1 cellular context compared by ENCODE assay signal in genomic region chr1:109983380-109984189, GRCh38.
A peak's percentile ranks its signal among the peaks of the same experiment; 100 is the strongest.
TF ChIP-seq lines count a peak whose summit lies in the region.

No MANE protein-coding gene starts in this region.

TF ChIP-seq in K562, 482 proteins besides CTCF, POLR2A, EP300 and RAD21 (continued from another document and continues in another):
- TF ChIP-seq, protein P1, sequence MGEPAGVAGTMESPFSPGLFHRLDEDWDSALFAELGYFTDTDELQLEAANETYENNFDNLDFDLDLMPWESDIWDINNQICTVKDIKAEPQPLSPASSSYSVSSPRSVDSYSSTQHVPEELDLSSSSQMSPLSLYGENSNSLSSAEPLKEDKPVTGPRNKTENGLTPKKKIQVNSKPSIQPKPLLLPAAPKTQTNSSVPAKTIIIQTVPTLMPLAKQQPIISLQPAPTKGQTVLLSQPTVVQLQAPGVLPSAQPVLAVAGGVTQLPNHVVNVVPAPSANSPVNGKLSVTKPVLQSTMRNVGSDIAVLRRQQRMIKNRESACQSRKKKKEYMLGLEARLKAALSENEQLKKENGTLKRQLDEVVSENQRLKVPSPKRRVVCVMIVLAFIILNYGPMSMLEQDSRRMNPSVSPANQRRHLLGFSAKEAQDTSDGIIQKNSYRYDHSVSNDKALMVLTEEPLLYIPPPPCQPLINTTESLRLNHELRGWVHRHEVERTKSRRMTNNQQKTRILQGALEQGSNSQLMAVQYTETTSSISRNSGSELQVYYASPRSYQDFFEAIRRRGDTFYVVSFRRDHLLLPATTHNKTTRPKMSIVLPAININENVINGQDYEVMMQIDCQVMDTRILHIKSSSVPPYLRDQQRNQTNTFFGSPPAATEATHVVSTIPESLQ (CRISPR knock-in tag; IDR thresholded peaks at IDR 0.05) = 0 out of 2 replicates have a peak, but pooled peaks have one; percentile 21
- TF ChIP-seq, protein P2, sequence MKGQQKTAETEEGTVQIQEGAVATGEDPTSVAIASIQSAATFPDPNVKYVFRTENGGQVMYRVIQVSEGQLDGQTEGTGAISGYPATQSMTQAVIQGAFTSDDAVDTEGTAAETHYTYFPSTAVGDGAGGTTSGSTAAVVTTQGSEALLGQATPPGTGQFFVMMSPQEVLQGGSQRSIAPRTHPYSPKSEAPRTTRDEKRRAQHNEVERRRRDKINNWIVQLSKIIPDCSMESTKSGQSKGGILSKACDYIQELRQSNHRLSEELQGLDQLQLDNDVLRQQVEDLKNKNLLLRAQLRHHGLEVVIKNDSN (CRISPR knock-in tag; IDR thresholded peaks at IDR 0.05) = peak; percentile 63
- TF ChIP-seq HDAC1 (IDR thresholded peaks at IDR 0.05) = no peak
- TF ChIP-seq CHD4 (IDR thresholded peaks at IDR 0.05; ENCODE audit: insufficient read depth, insufficient replicate concordance, low read depth, low read length, poor library complexity, severe bottlenecking) = no peak
- TF ChIP-seq SP1 (CRISPR knock-in tag; IDR thresholded peaks at IDR 0.05) = no peak
- TF ChIP-seq ZEB2 (IDR thresholded peaks at IDR 0.05) = no peak
- peak; percentile 97 for TF ChIP-seq ZKSCAN1 (IDR thresholded peaks at IDR 0.05; ENCODE audit: low read depth, low read length)
- TF ChIP-seq KAT7 (CRISPR knock-in tag; IDR thresholded peaks at IDR 0.05; ENCODE audit: borderline replicate concordance) = no peak
- TF ChIP-seq ZNF444 (CRISPR knock-in tag; IDR thresholded peaks at IDR 0.05) = no peak
- TF ChIP-seq ZNF780A (CRISPR knock-in tag; IDR thresholded peaks at IDR 0.05) = no peak
- TF ChIP-seq, protein P3, sequence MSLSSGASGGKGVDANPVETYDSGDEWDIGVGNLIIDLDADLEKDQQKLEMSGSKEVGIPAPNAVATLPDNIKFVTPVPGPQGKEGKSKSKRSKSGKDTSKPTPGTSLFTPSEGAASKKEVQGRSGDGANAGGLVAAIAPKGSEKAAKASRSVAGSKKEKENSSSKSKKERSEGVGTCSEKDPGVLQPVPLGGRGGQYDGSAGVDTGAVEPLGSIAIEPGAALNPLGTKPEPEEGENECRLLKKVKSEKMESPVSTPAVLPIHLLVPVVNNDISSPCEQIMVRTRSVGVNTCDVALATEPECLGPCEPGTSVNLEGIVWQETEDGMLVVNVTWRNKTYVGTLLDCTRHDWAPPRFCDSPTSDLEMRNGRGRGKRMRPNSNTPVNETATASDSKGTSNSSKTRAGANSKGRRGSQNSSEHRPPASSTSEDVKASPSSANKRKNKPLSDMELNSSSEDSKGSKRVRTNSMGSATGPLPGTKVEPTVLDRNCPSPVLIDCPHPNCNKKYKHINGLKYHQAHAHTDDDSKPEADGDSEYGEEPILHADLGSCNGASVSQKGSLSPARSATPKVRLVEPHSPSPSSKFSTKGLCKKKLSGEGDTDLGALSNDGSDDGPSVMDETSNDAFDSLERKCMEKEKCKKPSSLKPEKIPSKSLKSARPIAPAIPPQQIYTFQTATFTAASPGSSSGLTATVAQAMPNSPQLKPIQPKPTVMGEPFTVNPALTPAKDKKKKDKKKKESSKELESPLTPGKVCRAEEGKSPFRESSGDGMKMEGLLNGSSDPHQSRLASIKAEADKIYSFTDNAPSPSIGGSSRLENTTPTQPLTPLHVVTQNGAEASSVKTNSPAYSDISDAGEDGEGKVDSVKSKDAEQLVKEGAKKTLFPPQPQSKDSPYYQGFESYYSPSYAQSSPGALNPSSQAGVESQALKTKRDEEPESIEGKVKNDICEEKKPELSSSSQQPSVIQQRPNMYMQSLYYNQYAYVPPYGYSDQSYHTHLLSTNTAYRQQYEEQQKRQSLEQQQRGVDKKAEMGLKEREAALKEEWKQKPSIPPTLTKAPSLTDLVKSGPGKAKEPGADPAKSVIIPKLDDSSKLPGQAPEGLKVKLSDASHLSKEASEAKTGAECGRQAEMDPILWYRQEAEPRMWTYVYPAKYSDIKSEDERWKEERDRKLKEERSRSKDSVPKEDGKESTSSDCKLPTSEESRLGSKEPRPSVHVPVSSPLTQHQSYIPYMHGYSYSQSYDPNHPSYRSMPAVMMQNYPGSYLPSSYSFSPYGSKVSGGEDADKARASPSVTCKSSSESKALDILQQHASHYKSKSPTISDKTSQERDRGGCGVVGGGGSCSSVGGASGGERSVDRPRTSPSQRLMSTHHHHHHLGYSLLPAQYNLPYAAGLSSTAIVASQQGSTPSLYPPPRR (CRISPR knock-in tag; IDR thresholded peaks at IDR 0.05; ENCODE audit: borderline replicate concordance) = no peak
- peak; percentile 5; the same call in 1 of the 2 replicates for TF ChIP-seq TAL1 (IDR thresholded peaks at IDR 0.05)
- TF ChIP-seq ILK (tag; IDR thresholded peaks at IDR 0.05; ENCODE audit: borderline replicate concordance, low read depth) = no peak
- TF ChIP-seq SOX6 (IDR thresholded peaks at IDR 0.05) = no peak
- TF ChIP-seq ZNF124 (CRISPR knock-in tag; IDR thresholded peaks at IDR 0.05) = no peak
- TF ChIP-seq, protein P4, sequence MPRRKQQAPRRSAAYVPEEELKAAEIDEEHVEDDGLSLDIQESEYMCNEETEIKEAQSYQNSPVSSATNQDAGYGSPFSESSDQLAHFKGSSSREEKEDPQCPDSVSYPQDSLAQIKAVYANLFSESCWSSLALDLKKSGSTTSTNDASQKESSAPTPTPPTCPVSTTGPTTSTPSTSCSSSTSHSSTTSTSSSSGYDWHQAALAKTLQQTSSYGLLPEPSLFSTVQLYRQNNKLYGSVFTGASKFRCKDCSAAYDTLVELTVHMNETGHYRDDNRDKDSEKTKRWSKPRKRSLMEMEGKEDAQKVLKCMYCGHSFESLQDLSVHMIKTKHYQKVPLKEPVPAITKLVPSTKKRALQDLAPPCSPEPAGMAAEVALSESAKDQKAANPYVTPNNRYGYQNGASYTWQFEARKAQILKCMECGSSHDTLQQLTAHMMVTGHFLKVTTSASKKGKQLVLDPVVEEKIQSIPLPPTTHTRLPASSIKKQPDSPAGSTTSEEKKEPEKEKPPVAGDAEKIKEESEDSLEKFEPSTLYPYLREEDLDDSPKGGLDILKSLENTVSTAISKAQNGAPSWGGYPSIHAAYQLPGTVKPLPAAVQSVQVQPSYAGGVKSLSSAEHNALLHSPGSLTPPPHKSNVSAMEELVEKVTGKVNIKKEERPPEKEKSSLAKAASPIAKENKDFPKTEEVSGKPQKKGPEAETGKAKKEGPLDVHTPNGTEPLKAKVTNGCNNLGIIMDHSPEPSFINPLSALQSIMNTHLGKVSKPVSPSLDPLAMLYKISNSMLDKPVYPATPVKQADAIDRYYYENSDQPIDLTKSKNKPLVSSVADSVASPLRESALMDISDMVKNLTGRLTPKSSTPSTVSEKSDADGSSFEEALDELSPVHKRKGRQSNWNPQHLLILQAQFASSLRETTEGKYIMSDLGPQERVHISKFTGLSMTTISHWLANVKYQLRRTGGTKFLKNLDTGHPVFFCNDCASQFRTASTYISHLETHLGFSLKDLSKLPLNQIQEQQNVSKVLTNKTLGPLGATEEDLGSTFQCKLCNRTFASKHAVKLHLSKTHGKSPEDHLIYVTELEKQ (CRISPR knock-in tag; IDR thresholded peaks at IDR 0.05) = no peak
- no peak for TF ChIP-seq CEBPG (CRISPR knock-in tag; IDR thresholded peaks at IDR 0.05)
- TF ChIP-seq CEBPG (tag; conservative IDR thresholded peaks at IDR 0.05 in 1 of 2, IDR thresholded peaks at IDR 0.05 in 1 of 2) = peak in 1 of 2 experiments; percentile 43; a peak in 1 of 4 replicates
- no peak for TF ChIP-seq FOXK1 (CRISPR knock-in tag; IDR thresholded peaks at IDR 0.05; ENCODE audit: borderline replicate concordance)
- no peak for TF ChIP-seq TARDBP (IDR thresholded peaks at IDR 0.05)
- 0 out of 2 replicates have a peak, but pooled peaks have one; percentile 3 for TF ChIP-seq ZNF212 (CRISPR knock-in tag; IDR thresholded peaks at IDR 0.05)
- TF ChIP-seq FOXA3 (CRISPR knock-in tag; conservative IDR thresholded peaks at IDR 0.05 in 1 of 2, IDR thresholded peaks at IDR 0.05 in 1 of 2) = no peak
- no peak for TF ChIP-seq PATZ1 (CRISPR knock-in tag; IDR thresholded peaks at IDR 0.05; ENCODE audit: borderline replicate concordance)
- TF ChIP-seq FOXJ3 (CRISPR knock-in tag; IDR thresholded peaks at IDR 0.05) = no peak
- TF ChIP-seq OTX1 (CRISPR knock-in tag; IDR thresholded peaks at IDR 0.05) = no peak
- TF ChIP-seq NCOA2 (IDR thresholded peaks at IDR 0.05; ENCODE audit: partially characterized antibody in 2 of 2) = no peak
- no peak for TF ChIP-seq TFAP4 (CRISPR knock-in tag; IDR thresholded peaks at IDR 0.05; ENCODE audit: borderline replicate concordance)
- no peak for TF ChIP-seq ETV6 (IDR thresholded peaks at IDR 0.05; ENCODE audit: borderline replicate concordance in 1 of 2, low read depth in 2 of 2, low read length in 1 of 2)
- no peak for TF ChIP-seq ETV6 (CRISPR knock-in tag; IDR thresholded peaks at IDR 0.05; ENCODE audit: borderline replicate concordance)
- no peak for TF ChIP-seq CBFA2T2 (conservative IDR thresholded peaks at IDR 0.05)
- TF ChIP-seq CEBPB (tag; IDR thresholded peaks at IDR 0.05) = 0 out of 2 replicates have a peak, but pooled peaks have one; percentile 22
- TF ChIP-seq, protein P5, sequence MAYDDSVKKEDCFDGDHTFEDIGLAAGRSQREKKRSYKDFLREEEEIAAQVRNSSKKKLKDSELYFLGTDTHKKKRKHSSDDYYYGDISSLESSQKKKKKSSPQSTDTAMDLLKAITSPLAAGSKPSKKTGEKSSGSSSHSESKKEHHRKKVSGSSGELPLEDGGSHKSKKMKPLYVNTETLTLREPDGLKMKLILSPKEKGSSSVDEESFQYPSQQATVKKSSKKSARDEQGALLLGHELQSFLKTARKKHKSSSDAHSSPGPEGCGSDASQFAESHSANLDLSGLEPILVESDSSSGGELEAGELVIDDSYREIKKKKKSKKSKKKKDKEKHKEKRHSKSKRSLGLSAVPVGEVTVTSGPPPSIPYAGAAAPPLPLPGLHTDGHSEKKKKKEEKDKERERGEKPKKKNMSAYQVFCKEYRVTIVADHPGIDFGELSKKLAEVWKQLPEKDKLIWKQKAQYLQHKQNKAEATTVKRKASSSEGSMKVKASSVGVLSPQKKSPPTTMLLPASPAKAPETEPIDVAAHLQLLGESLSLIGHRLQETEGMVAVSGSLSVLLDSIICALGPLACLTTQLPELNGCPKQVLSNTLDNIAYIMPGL (CRISPR knock-in tag; IDR thresholded peaks at IDR 0.05) = 0 out of 2 replicates have a peak, but pooled peaks have one; percentile 7
- TF ChIP-seq SRSF1 (IDR thresholded peaks at IDR 0.05; ENCODE audit: low read depth, low read length) = no peak
- TF ChIP-seq SETDB1 (IDR thresholded peaks at IDR 0.05; ENCODE audit: low read length) = no peak
- TF ChIP-seq HDGF (IDR thresholded peaks at IDR 0.05) = no peak
- no peak for TF ChIP-seq ZNF445 (CRISPR knock-in tag; IDR thresholded peaks at IDR 0.05; ENCODE audit: low read depth)
- no peak for TF ChIP-seq ZNF232 (CRISPR knock-in tag; IDR thresholded peaks at IDR 0.05)
- no peak for TF ChIP-seq MITF (IDR thresholded peaks at IDR 0.05)
- TF ChIP-seq MTA2 (IDR thresholded peaks at IDR 0.05; ENCODE audit: low read depth) = no peak
- TF ChIP-seq PRPF4 (IDR thresholded peaks at IDR 0.05; ENCODE audit: insufficient read depth, low read depth, low read length, poor library complexity, severe bottlenecking) = no peak
